11 cellular contexts compared by ENCODE assay signal in the genomic region with DNA sequence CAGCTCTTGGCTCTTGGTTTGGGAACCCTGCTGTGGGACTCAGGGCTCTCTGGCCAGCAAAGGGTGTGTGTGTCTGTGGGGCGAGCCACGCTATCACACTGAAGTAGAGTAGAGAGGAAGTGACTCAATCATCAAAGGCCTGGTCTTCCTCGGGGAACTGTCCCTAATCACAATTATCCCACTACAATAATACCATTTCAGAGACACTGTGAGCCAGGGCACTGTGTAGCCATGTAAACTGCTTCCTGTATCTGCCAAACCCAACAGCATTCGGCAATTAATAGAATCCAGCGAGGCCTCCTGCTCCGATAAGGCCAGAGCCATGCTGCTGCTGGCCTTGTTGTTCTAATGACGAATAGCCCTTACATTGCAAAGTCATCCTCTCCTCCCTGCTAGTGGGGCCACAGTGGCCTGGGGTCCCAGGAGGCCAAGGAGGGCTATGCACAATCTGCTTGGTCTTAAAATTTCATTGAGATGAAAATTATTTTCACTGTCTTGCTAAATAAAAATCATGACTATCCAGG. TPM values are rescaled to one million over a fixed set of nuclear protein-coding genes. Genes with fewer than 3 reads are reported as not detected.
A peak's percentile ranks its signal among the peaks of the same experiment; 100 is the strongest.
DNase-seq lines count a peak whose midpoint lies in the region; ATAC-seq and TF ChIP-seq lines count a peak whose summit lies in the region.
"Had no signal": no experiment of that assay in that cellular context is flagged by ENCODE, and none has a peak within 500 bp of the region (broad histone marks: within the 10 kb centered on the region; RNA-seq: fewer than 3 reads in every experiment).

No MANE protein-coding gene starts in this region.

- no peak overlapping the region for H3K9ac ChIP-seq in mammary epithelial cell (ENCODE audit: insufficient read depth, low read length)

- H3K79me2 ChIP-seq in mammary epithelial cell (ENCODE audit: insufficient read depth, low read length): no peaks in the 10 kb centered on the region

- no peaks in the 10 kb centered on the region for H3K27me3 Mint-ChIP-seq in MCF 10A (ENCODE audit: insufficient read depth, unreplicated experiment)
- H3K27me3 Mint-ChIP-seq in CD8-positive, alpha-beta T cell (ENCODE audit: low read depth): no peaks in the 10 kb centered on the region
- peaks cover 7% of the 10 kb centered on the region for H3K27me3 Mint-ChIP-seq in activated naive CD4-positive, alpha-beta T cell treated with anti-CD3 and anti-CD28 coated beads, Interleukin-2, amount 10 ng/mL, durations not matched to agents 7 days and 5 days

- BruUV-seq in mammary epithelial cell (replicated peaks; lab: Mats Ljungman, UMichigan) (no TSS peak), MCF 10A (replicated peaks; lab: Mats Ljungman, UMichigan) (no TSS peak)

- no peak overlapping the region for H3K4me3 Mint-ChIP-seq in MCF 10A (ENCODE audit: unreplicated experiment)
- no peak overlapping the region for H3K4me3 Mint-ChIP-seq in CD8-positive, alpha-beta T cell
- no peak overlapping the region for H3K4me3 Mint-ChIP-seq in activated naive CD4-positive, alpha-beta T cell treated with anti-CD3 and anti-CD28 coated beads, Interleukin-2, amount 10 ng/mL, durations not matched to agents 7 days and 5 days
- H3K4me3 Mint-ChIP-seq: stimulated activated naive CD8-positive, alpha-beta T cell treated with anti-CD3 and anti-CD28 coated beads, Interleukin-15, Interleukin-2, amounts not matched to agents 100 ng/mL and 50 ng/mL, for 24 hours had no signal

- no peaks in the 10 kb centered on the region for H3K36me3 ChIP-seq in mammary epithelial cell (ENCODE audit: insufficient read depth, low read length)
- no peaks in the 10 kb centered on the region for H3K36me3 ChIP-seq in left ventricle myocardium inferior
- H3K36me3 ChIP-seq in aorta (ENCODE audit: control insufficient read depth in 1 of 2, insufficient read depth in 2 of 2, low read length in 1 of 2): no peaks in the 10 kb centered on the region
- H3K36me3 ChIP-seq in CD8-positive, alpha-beta T cell (ENCODE audit: insufficient read depth, low read length): no peaks in the 10 kb centered on the region

- peaks cover 4% of the 10 kb centered on the region for H3K36me3 Mint-ChIP-seq in MCF 10A (ENCODE audit: insufficient read depth, unreplicated experiment)
- no peaks in the 10 kb centered on the region for H3K36me3 Mint-ChIP-seq in CD8-positive, alpha-beta T cell
- H3K36me3 Mint-ChIP-seq in activated naive CD4-positive, alpha-beta T cell treated with anti-CD3 and anti-CD28 coated beads, Interleukin-2, amount 10 ng/mL, durations not matched to agents 7 days and 5 days: no peaks in the 10 kb centered on the region

- POLR2A ChIA-PET in MCF 10A (lab: Yijun Ruan, JAX): no interaction called here
- POLR2A ChIA-PET in CD8-positive, alpha-beta T cell (lab: Charles Lee): interaction anchor here (1.1 kb wide), 1 partner anchor 11 kb away, joined by 3 read pairs; no protein-coding TSS in a partner anchor

- intact Hi-C loops in mammary epithelial cell (cut with micrococcal nuclease) (loop anchor here (2.0 kb wide), 1 partner anchor 45 kb away; no protein-coding TSS in a partner anchor), MCF 10A (cut with micrococcal nuclease) (no loop called here), left ventricle myocardium inferior (cut with micrococcal nuclease) (no loop called here), aorta (cut with DNase I) (loop anchor here in 1 of 2 donors (5.0 kb wide), 1 partner anchor 39 kb away; no protein-coding TSS in a partner anchor)
- intact Hi-C loops in CD8-positive, alpha-beta T cell (cut with DNase I, micrococcal nuclease): no loop called here

- H4K20me1 ChIP-seq in mammary epithelial cell (ENCODE audit: insufficient read depth, low read length): no peaks in the 10 kb centered on the region

- CTCF ChIA-PET in mammary epithelial cell (lab: Charles Lee; ENCODE audit: low non-redundant PET) (no interaction called here), MCF 10A (lab: Yijun Ruan, JAX) (no interaction called here)
- CTCF ChIA-PET in CD8-positive, alpha-beta T cell (lab: Charles Lee): no interaction called here
- CTCF ChIA-PET in activated naive CD4-positive, alpha-beta T cell treated with anti-CD3 and anti-CD28 coated beads, Interleukin-2, amount 10 ng/mL, durations not matched to agents 7 days and 5 days (lab: Charles Lee): no interaction called here

- H3K9me3 Mint-ChIP-seq in MCF 10A (ENCODE audit: unreplicated experiment): no peaks in the 10 kb centered on the region
- H3K9me3 Mint-ChIP-seq in CD8-positive, alpha-beta T cell: no peaks in the 10 kb centered on the region
- no peaks in the 10 kb centered on the region for H3K9me3 Mint-ChIP-seq in activated naive CD4-positive, alpha-beta T cell treated with anti-CD3 and anti-CD28 coated beads, Interleukin-2, amount 10 ng/mL, durations not matched to agents 7 days and 5 days
- H3K9me3 Mint-ChIP-seq: stimulated activated naive CD8-positive, alpha-beta T cell treated with anti-CD3 and anti-CD28 coated beads, Interleukin-15, Interleukin-2, amounts not matched to agents 100 ng/mL and 50 ng/mL, for 24 hours had no signal

- H3K27ac ChIP-seq in mammary epithelial cell (ENCODE audit: insufficient read depth, low read depth, low read length) (no peak overlapping the region), left ventricle myocardium inferior (replicated peaks) (peak overlapping the region; percentile 55), aorta (ENCODE audit: low read depth in 1 of 2, low read length in 2 of 2) (no peak overlapping the region)
- no peak overlapping the region for H3K27ac ChIP-seq in CD8-positive, alpha-beta T cell (ENCODE audit: low read depth, low read length)

- no peak for DNase-seq in mammary epithelial cell
- no peak for DNase-seq in MCF 10A (ENCODE audit: unreplicated experiment)
- DNase-seq in SW480 (ENCODE audit: low spot score): peak; percentile 93
- DNase-seq in left ventricle myocardium inferior: peak; percentile 22
- DNase-seq in aorta: peak in 1 of 2 donors; percentile 56
- DNase-seq in CD8-positive, alpha-beta T cell: no peak
- DNase-seq in activated naive CD4-positive, alpha-beta T cell treated with anti-CD3 and anti-CD28 coated beads, Interleukin-2, amount 10 ng/mL, durations not matched to agents 7 days and 5 days: no peak
- DNase-seq: activated T-cell treated with anti-CD3 and anti-CD28 coated beads, Interleukin-2, amount 50 U/mL, for 48 hours; posterior cingulate gyrus had no signal

- in situ Hi-C loops in mammary epithelial cell (cut with MboI; ENCODE audit: low sequenced_read_pairs in 2 of 2): no loop called here

- H3K4me3 ChIP-seq in mammary epithelial cell (replicated peaks in 1 of 3; ENCODE audit: insufficient read depth in 1 of 3, low read depth in 2 of 3, low read length in 3 of 3) (no peak overlapping the region), left ventricle myocardium inferior (no peak overlapping the region), aorta (ENCODE audit: low read length in 2 of 2) (no peak overlapping the region)
- H3K4me3 ChIP-seq in CD8-positive, alpha-beta T cell (ENCODE audit: low read depth, low read length): no peak overlapping the region

- H2AFZ ChIP-seq in mammary epithelial cell (ENCODE audit: low read depth, low read length): peak overlapping the region; percentile 9

- dilution Hi-C loops in mammary epithelial cell (cut with HindIII; ENCODE audit: low sequenced_read_pairs): no loop called here

- H3K9me3 ChIP-seq in mammary epithelial cell (replicated peaks; ENCODE audit: insufficient read depth, low read length): no peaks in the 10 kb centered on the region
- no peaks in the 10 kb centered on the region for H3K9me3 ChIP-seq in left ventricle myocardium inferior (replicated peaks)
- H3K9me3 ChIP-seq in aorta (ENCODE audit: control insufficient read depth, low read length): no peaks in the 10 kb centered on the region
- H3K9me3 ChIP-seq in CD8-positive, alpha-beta T cell (ENCODE audit: low read length): no peaks in the 10 kb centered on the region

- H3K27ac Mint-ChIP-seq in MCF 10A (ENCODE audit: low read depth, unreplicated experiment): no peak overlapping the region
- H3K27ac Mint-ChIP-seq in CD8-positive, alpha-beta T cell: no peak overlapping the region
- no peak overlapping the region for H3K27ac Mint-ChIP-seq in activated naive CD4-positive, alpha-beta T cell treated with anti-CD3 and anti-CD28 coated beads, Interleukin-2, amount 10 ng/mL, durations not matched to agents 7 days and 5 days
- H3K27ac Mint-ChIP-seq: stimulated activated naive CD8-positive, alpha-beta T cell treated with anti-CD3 and anti-CD28 coated beads, Interleukin-15, Interleukin-2, amounts not matched to agents 100 ng/mL and 50 ng/mL, for 24 hours had no signal

- 66% methylated on average over 6 of the region's 7 CpGs for WGBS in mammary epithelial cell (ENCODE audit: low coverage, missing lambda C conversion rate)
- 4 to 5% methylated on average over 7 of the region's 7 CpGs for WGBS in aorta, 2 donors

- H3K4me2 ChIP-seq in mammary epithelial cell (ENCODE audit: insufficient read depth, low read depth, low read length): no peak overlapping the region

- H3K27me3 ChIP-seq in mammary epithelial cell (ENCODE audit: insufficient read depth, low read length): no peaks in the 10 kb centered on the region
- no peaks in the 10 kb centered on the region for H3K27me3 ChIP-seq in left ventricle myocardium inferior (ENCODE audit: low read depth)
- H3K27me3 ChIP-seq in aorta (ENCODE audit: control insufficient read depth in 1 of 2, insufficient read depth in 2 of 2, low read length in 1 of 2): no peaks in the 10 kb centered on the region
- no peaks in the 10 kb centered on the region for H3K27me3 ChIP-seq in CD8-positive, alpha-beta T cell (ENCODE audit: insufficient read depth, low read length)

- H3K4me1 Mint-ChIP-seq in MCF 10A (ENCODE audit: insufficient read depth, unreplicated experiment): peaks cover 12% of the 10 kb centered on the region
- H3K4me1 Mint-ChIP-seq in CD8-positive, alpha-beta T cell (ENCODE audit: low read depth): no peaks in the 10 kb centered on the region
- no peaks in the 10 kb centered on the region for H3K4me1 Mint-ChIP-seq in activated naive CD4-positive, alpha-beta T cell treated with anti-CD3 and anti-CD28 coated beads, Interleukin-2, amount 10 ng/mL, durations not matched to agents 7 days and 5 days

- TF ChIP-seq CTCF in mammary epithelial cell (conservative IDR thresholded peaks at IDR 0.05 in 1 of 2, IDR thresholded peaks at IDR 0.05 in 1 of 2; ENCODE audit: extremely low read depth in 1 of 2, insufficient read depth in 1 of 2, low read depth in 1 of 2, low read length in 2 of 2) (no peak), MCF 10A (IDR thresholded peaks at IDR 0.05; ENCODE audit: unreplicated experiment) (no peak), left ventricle myocardium inferior (IDR thresholded peaks at IDR 0.05; ENCODE audit: borderline replicate concordance) (no peak)
- TF ChIP-seq CTCF in CD8-positive, alpha-beta T cell (IDR thresholded peaks at IDR 0.05): no peak

- H3K4me1 ChIP-seq in mammary epithelial cell (ENCODE audit: insufficient read depth, low read length): peaks cover 4% of the 10 kb centered on the region
- H3K4me1 ChIP-seq in left ventricle myocardium inferior: peaks cover 47% of the 10 kb centered on the region
- peaks cover 2 to 7% of the 10 kb centered on the region in 2 donors for H3K4me1 ChIP-seq in aorta (ENCODE audit: control insufficient read depth in 1 of 2, insufficient read depth in 2 of 2, low read length in 2 of 2)
- no peaks in the 10 kb centered on the region for H3K4me1 ChIP-seq in CD8-positive, alpha-beta T cell (ENCODE audit: insufficient read depth, low read length)

- ATAC-seq in aorta (ENCODE audit: low FRiP score) (peak; percentile 49), GM21528 (IDR thresholded peaks at IDR 0.05; ENCODE audit: low FRiP score, unreplicated experiment) (no peak)
- no peak for ATAC-seq in CD8-positive, alpha-beta T cell

RNA-seq across cellular contexts. Expression of gene LMO2, which starts 49.8 kb away (rescaled TPM):
- total RNA-seq in mammary epithelial cell: 1 to 10 TPM in 1 of 2 donors, under 1 TPM in 1; 0.50 to 1.8 TPM
- 0.67 TPM for polyA plus RNA-seq in mammary epithelial cell
- polyA minus RNA-seq in mammary epithelial cell: not detected
- total RNA-seq in MCF 10A (2022): 0.66 and 0.89 TPM in 2 replicates
- total RNA-seq in left ventricle myocardium inferior: 8.4 TPM
- 10 to 100 TPM; 25.5 to 51.7 TPM for total RNA-seq in aorta
- polyA plus RNA-seq in aorta: 10 to 100 TPM; 50.8 to 72.4 TPM
- not detected for total RNA-seq in CD8-positive, alpha-beta T cell

Comparison
In these comparisons a context has a peak if more than half of its experiments do, and no peak if none do; other contexts are left out.
1. DNase-seq: peak in SW480 (single experiment) and left ventricle myocardium inferior (single experiment); none in mammary epithelial cell (single experiment), MCF 10A (single experiment), CD8-positive, alpha-beta T cell (0 of 7) and activated naive CD4-positive, alpha-beta T cell treated with anti-CD3 and anti-CD28 coated beads, Interleukin-2, amount 10 ng/mL, durations not matched to agents 7 days and 5 days (single experiment).